ENCODE assay signal across 9 cellular contexts in genomic region chr20:38692436-38693411, GRCh38. TPM values are rescaled to one million over a fixed set of nuclear protein-coding genes. Genes with fewer than 3 reads are reported as not detected.
A peak's percentile ranks its signal among the peaks of the same experiment; 100 is the strongest.
DNase-seq lines count a peak whose midpoint lies in the region; ATAC-seq, FAIRE-seq and TF ChIP-seq lines count a peak whose summit lies in the region.
"Had no signal": no experiment of that assay in that cellular context is flagged by ENCODE, and none has a peak within 500 bp of the region (broad histone marks: within the 10 kb centered on the region; RNA-seq: fewer than 3 reads in every experiment).

No MANE protein-coding gene starts in this region.

- no peaks in the 10 kb centered on the region for H3K36me3 ChIP-seq in kidney (ENCODE audit: control insufficient read depth in 1 of 2, insufficient read depth in 2 of 2, low read length in 2 of 2)

- H3K9me3 ChIP-seq in kidney (ENCODE audit: control insufficient read depth in 1 of 2, low read length in 2 of 2): no peaks in the 10 kb centered on the region

- no peak overlapping the region for H3K9ac ChIP-seq in kidney (ENCODE audit: low read length in 2 of 2)

- no peak for FAIRE-seq in kidney (lab: Jason Lieb, UNC)

- no peaks in the 10 kb centered on the region for H3K4me1 ChIP-seq in kidney (ENCODE audit: control insufficient read depth in 1 of 2, insufficient read depth in 1 of 2, low read depth in 1 of 2, low read length in 2 of 2)

- TF ChIP-seq CTCF in kidney (IDR thresholded peaks at IDR 0.05; ENCODE audit: borderline replicate concordance, extremely low read depth, insufficient read depth) (no peak), omental fat pad (IDR thresholded peaks at IDR 0.05) (no peak)

- intact Hi-C loops in kidney (cut with DNase I): no loop called here

- H3K4me3 ChIP-seq in kidney (ENCODE audit: low read length in 2 of 2): no peak overlapping the region

- no peak overlapping the region for H3K27ac ChIP-seq in kidney (ENCODE audit: low read depth in 2 of 2, low read length in 2 of 2)
- H3K27ac ChIP-seq: 22Rv1 had no signal

- DNase-seq in DMS 273 (lab: John Stamatoyannopoulos, UW; ENCODE audit: unreplicated experiment): peak; percentile 76
- DNase-seq in DMS 273 treated with DMSO at 0.1 percent for 48 hours (lab: John Stamatoyannopoulos, UW): no peak
- peak; percentile 66 for DNase-seq in RPMI8226
- peak; percentile 10 for DNase-seq in amniotic stem cell (lab: John Stamatoyannopoulos, UW)
- peak; percentile 66 for DNase-seq in kidney
- peak; percentile 20 for DNase-seq in stimulated activated CD8-positive, alpha-beta memory T cell treated with anti-CD3 and anti-CD28 coated beads, Interleukin-7, amount 100 ng/mL, for 24 hours (ENCODE audit: low read depth)
- no peak for DNase-seq in omental fat pad (ENCODE audit: low spot score)

- ATAC-seq in GM21447 (IDR thresholded peaks at IDR 0.05; ENCODE audit: unreplicated experiment) (no peak), omental fat pad (ENCODE audit: low FRiP score) (no peak)

RNA-seq across cellular contexts. Expression of gene SLC32A1, which starts 31.6 kb away (rescaled TPM):
- total RNA-seq in kidney (not detected), omental fat pad (not detected)
- not detected for polyA plus RNA-seq in kidney (ENCODE audit: insufficient read depth, low read depth, low replicate concordance)

RNA-seq across cellular contexts. Expression of gene ACTR5, which starts 55.5 kb away (rescaled TPM):
- total RNA-seq in kidney (8.4 TPM), omental fat pad (10 to 100 TPM in 1 of 4 donors, 1 to 10 TPM in 3; 7.1 to 11.9 (median 7.7) TPM)
- 5.8 TPM for polyA plus RNA-seq in kidney (ENCODE audit: insufficient read depth, low read depth, low replicate concordance)

Comparison
In these comparisons a context has a peak if more than half of its experiments do, and no peak if none do; other contexts are left out.
1. DNase-seq: peak in DMS 273 (single experiment), RPMI8226 (single experiment), amniotic stem cell (single experiment), kidney (single experiment) and stimulated activated CD8-positive, alpha-beta memory T cell treated with anti-CD3 and anti-CD28 coated beads, Interleukin-7, amount 100 ng/mL, for 24 hours (single experiment); none in DMS 273 treated with DMSO at 0.1 percent for 48 hours (single experiment) and omental fat pad (single experiment).